7 cellular contexts compared by ENCODE assay signal in genomic region chr5:163459888-163460561, GRCh38. TPM values are rescaled to one million over a fixed set of nuclear protein-coding genes. Genes with fewer than 3 reads are reported as not detected.
DNase-seq lines count a peak whose midpoint lies in the region; ATAC-seq and TF ChIP-seq lines count a peak whose summit lies in the region.

NUDCD2 (minus strand) TSS chr5:163460102; CDS start chr5:163460050, 52 bp downstream.

- in situ Hi-C loops in astrocyte of the cerebellum (cut with HindIII; ENCODE audit: low sequenced_read_pairs), result no loop called here

- H3K4me2 ChIP-seq in hepatocyte, result peak within 1 kb of the TSS; percentile 81

- H3K79me2 ChIP-seq in hepatocyte, result peaks cover 26% of the 10 kb centered on the region

- ATAC-seq in GM18505 (IDR thresholded peaks at IDR 0.05; ENCODE audit: unreplicated experiment), result peak; percentile 75
- peak; percentile 73 for ATAC-seq in HG02973 (IDR thresholded peaks at IDR 0.05; ENCODE audit: unreplicated experiment)

- peak within 1 kb of the TSS; percentile 62 for H2AFZ ChIP-seq in hepatocyte

- peak; percentile 97 for TF ChIP-seq POLR2A in GM18505 (IDR thresholded peaks at IDR 0.05; ENCODE audit: borderline replicate concordance, extremely low read depth, insufficient read depth, insufficient read length)

- peak within 1 kb of the TSS; percentile 65 for H3K4me3 ChIP-seq in astrocyte of the cerebellum (ENCODE audit: low read depth, low read length)
- peak within 1 kb of the TSS; percentile 48 for H3K4me3 ChIP-seq in hepatocyte

- 2% methylated on average over 53 of the region's 53 CpGs for WGBS in hepatocyte (ENCODE audit: low lambda C conversion rate, missing lambda C conversion rate)

- H3K27ac ChIP-seq in hepatocyte, result peak within 1 kb of the TSS; percentile 97

- no peaks in the 10 kb centered on the region for H4K20me1 ChIP-seq in hepatocyte (ENCODE audit: insufficient read depth, poor library complexity, severe bottlenecking)

- peaks cover 6% of the 10 kb centered on the region for H3K4me1 ChIP-seq in hepatocyte (ENCODE audit: insufficient read depth)

- no peaks in the 10 kb centered on the region for H3K9me2 ChIP-seq in hepatocyte (replicated peaks; ENCODE audit: insufficient read depth)

- TF ChIP-seq CTCF in astrocyte of the cerebellum (IDR thresholded peaks at IDR 0.05; ENCODE audit: low read depth, low read length, missing control alignments) (peak; percentile 23), hepatocyte (IDR thresholded peaks at IDR 0.05; ENCODE audit: poor library complexity) (peak; percentile 36)

- DNase-seq in NCI-H2029 (lab: John Stamatoyannopoulos, UW) (peak; percentile 98), T-helper 22 cell (ENCODE audit: low read depth) (peak; percentile 88), astrocyte of the cerebellum (ENCODE audit: low read depth) (peak; percentile 99), hepatocyte (ENCODE audit: low spot score) (peak; percentile 97), renal cortical epithelial cell (ENCODE audit: low read depth) (peak; percentile 98)

- H3K36me3 ChIP-seq in hepatocyte (replicated peaks; ENCODE audit: insufficient read depth, low read depth), result no peaks in the 10 kb centered on the region

- no peaks in the 10 kb centered on the region for H3K27me3 ChIP-seq in hepatocyte

- H3K9me3 ChIP-seq in hepatocyte (ENCODE audit: low read depth), result no peaks in the 10 kb centered on the region

RNA-seq across cellular contexts. Expression of gene NUDCD2, which starts in this region (rescaled TPM):
- total RNA-seq in hepatocyte (15.3 and 18.8 TPM in 2 replicates), renal cortical epithelial cell (3.8 and 5.3 TPM in 2 replicates)
- polyA plus RNA-seq in hepatocyte, result 74.6 and 79.5 TPM in 2 replicates

Comparison
In these comparisons a context has a peak if more than half of its experiments do, and no peak if none do; other contexts are left out.
1. Peak in every context shown above with its lines: DNase-seq, ATAC-seq, H3K4me3 ChIP-seq and H3K27ac ChIP-seq.